3 cellular contexts compared by ENCODE assay signal in the genomic region with DNA sequence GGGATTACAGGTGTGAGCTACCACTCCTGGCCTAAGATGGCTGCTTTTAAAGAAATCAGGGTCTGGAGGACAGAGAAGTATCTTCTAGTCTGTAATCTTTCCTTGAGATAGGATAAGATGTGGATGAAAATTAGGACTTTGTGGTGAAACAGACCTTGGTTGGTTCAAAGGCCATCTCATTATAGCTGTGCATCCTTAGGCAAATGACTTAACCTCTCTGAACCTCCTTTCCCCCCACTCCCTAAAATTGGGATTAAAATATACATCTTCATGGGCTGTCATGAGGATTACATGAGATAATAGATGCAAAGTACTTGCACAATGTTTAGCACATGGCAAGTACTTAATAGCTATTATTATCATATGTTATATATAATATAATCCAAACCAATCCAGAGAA.
TF ChIP-seq lines count a peak whose summit lies in the region.

No MANE protein-coding gene starts in this region.

TF ChIP-seq in HepG2, 621 proteins besides CTCF, POLR2A, EP300 and RAD21:
- TF ChIP-seq, protein P1, sequence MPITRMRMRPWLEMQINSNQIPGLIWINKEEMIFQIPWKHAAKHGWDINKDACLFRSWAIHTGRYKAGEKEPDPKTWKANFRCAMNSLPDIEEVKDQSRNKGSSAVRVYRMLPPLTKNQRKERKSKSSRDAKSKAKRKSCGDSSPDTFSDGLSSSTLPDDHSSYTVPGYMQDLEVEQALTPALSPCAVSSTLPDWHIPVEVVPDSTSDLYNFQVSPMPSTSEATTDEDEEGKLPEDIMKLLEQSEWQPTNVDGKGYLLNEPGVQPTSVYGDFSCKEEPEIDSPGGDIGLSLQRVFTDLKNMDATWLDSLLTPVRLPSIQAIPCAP (CRISPR knock-in tag; IDR thresholded peaks at IDR 0.05; ENCODE audit: low read depth), result no peak
- TF ChIP-seq ZNF768 (CRISPR knock-in tag; IDR thresholded peaks at IDR 0.05), result peak; percentile 56; the same call in 1 of the 2 replicates

TF ChIP-seq in HEK293, 187 proteins besides CTCF, POLR2A, EP300 and RAD21:
- TF ChIP-seq ZNF768 (tag by site-specific recombination; IDR thresholded peaks at IDR 0.05) (0 out of 2 replicates have a peak, but pooled peaks have one; percentile 24), ZNF585B (tag by site-specific recombination; IDR thresholded peaks at IDR 0.05) (no peak)

TF ChIP-seq in H1, 55 proteins besides CTCF, POLR2A, EP300 and RAD21:
- TF ChIP-seq, protein P2, sequence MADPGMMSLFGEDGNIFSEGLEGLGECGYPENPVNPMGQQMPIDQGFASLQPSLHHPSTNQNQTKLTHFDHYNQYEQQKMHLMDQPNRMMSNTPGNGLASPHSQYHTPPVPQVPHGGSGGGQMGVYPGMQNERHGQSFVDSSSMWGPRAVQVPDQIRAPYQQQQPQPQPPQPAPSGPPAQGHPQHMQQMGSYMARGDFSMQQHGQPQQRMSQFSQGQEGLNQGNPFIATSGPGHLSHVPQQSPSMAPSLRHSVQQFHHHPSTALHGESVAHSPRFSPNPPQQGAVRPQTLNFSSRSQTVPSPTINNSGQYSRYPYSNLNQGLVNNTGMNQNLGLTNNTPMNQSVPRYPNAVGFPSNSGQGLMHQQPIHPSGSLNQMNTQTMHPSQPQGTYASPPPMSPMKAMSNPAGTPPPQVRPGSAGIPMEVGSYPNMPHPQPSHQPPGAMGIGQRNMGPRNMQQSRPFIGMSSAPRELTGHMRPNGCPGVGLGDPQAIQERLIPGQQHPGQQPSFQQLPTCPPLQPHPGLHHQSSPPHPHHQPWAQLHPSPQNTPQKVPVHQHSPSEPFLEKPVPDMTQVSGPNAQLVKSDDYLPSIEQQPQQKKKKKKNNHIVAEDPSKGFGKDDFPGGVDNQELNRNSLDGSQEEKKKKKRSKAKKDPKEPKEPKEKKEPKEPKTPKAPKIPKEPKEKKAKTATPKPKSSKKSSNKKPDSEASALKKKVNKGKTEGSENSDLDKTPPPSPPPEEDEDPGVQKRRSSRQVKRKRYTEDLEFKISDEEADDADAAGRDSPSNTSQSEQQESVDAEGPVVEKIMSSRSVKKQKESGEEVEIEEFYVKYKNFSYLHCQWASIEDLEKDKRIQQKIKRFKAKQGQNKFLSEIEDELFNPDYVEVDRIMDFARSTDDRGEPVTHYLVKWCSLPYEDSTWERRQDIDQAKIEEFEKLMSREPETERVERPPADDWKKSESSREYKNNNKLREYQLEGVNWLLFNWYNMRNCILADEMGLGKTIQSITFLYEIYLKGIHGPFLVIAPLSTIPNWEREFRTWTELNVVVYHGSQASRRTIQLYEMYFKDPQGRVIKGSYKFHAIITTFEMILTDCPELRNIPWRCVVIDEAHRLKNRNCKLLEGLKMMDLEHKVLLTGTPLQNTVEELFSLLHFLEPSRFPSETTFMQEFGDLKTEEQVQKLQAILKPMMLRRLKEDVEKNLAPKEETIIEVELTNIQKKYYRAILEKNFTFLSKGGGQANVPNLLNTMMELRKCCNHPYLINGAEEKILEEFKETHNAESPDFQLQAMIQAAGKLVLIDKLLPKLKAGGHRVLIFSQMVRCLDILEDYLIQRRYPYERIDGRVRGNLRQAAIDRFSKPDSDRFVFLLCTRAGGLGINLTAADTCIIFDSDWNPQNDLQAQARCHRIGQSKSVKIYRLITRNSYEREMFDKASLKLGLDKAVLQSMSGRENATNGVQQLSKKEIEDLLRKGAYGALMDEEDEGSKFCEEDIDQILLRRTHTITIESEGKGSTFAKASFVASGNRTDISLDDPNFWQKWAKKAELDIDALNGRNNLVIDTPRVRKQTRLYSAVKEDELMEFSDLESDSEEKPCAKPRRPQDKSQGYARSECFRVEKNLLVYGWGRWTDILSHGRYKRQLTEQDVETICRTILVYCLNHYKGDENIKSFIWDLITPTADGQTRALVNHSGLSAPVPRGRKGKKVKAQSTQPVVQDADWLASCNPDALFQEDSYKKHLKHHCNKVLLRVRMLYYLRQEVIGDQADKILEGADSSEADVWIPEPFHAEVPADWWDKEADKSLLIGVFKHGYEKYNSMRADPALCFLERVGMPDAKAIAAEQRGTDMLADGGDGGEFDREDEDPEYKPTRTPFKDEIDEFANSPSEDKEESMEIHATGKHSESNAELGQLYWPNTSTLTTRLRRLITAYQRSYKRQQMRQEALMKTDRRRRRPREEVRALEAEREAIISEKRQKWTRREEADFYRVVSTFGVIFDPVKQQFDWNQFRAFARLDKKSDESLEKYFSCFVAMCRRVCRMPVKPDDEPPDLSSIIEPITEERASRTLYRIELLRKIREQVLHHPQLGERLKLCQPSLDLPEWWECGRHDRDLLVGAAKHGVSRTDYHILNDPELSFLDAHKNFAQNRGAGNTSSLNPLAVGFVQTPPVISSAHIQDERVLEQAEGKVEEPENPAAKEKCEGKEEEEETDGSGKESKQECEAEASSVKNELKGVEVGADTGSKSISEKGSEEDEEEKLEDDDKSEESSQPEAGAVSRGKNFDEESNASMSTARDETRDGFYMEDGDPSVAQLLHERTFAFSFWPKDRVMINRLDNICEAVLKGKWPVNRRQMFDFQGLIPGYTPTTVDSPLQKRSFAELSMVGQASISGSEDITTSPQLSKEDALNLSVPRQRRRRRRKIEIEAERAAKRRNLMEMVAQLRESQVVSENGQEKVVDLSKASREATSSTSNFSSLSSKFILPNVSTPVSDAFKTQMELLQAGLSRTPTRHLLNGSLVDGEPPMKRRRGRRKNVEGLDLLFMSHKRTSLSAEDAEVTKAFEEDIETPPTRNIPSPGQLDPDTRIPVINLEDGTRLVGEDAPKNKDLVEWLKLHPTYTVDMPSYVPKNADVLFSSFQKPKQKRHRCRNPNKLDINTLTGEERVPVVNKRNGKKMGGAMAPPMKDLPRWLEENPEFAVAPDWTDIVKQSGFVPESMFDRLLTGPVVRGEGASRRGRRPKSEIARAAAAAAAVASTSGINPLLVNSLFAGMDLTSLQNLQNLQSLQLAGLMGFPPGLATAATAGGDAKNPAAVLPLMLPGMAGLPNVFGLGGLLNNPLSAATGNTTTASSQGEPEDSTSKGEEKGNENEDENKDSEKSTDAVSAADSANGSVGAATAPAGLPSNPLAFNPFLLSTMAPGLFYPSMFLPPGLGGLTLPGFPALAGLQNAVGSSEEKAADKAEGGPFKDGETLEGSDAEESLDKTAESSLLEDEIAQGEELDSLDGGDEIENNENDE (IDR thresholded peaks at IDR 0.05; ENCODE audit: insufficient replicate concordance, low read length), result no peak
- TF ChIP-seq SRF (IDR thresholded peaks at IDR 0.05; ENCODE audit: low read depth, low read length), result no peak
- peak; percentile 65; the same call in 1 of the 2 replicates for TF ChIP-seq KDM1A (IDR thresholded peaks at IDR 0.05; ENCODE audit: borderline replicate concordance, low read length)
- no peak for TF ChIP-seq CREB1 (IDR thresholded peaks at IDR 0.05)
- no peak for TF ChIP-seq SUZ12 (IDR thresholded peaks at IDR 0.05; ENCODE audit: low read length)
